In the genomic region with DNA sequence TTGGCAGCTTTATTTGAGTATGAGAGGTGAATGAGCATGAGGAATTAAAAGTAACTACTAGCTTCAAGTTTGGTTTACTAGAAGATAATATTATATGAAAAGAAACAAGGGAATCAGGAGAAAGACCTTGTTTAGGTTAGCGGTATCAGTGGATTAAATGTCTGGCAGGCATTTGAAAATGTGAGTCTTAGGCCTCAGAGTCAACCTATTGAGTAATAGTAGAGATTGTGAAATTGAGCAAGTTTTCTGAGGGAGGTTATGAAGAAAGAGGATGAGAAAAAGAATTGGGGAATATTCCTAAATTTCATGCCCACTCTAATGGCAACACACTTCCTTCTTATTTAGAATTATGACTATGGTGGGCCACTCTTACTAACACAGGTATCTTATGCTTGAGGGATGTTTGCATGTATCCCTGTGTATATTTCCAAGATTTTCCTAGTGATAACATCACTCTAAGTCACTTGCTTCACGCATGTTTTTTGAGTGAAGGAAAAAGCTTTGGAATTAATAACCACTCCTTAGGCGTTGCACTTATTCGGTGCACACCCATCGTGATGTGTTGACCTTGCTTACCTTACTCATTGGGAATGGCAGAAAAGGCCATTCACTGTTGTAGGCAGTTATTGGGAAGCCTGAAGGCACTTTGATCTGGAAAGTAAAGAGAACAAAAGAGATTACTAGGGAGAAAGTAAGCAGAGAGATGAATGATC, we compare ENCODE assay signal across 21 cellular contexts. TPM values are rescaled to one million over a fixed set of nuclear protein-coding genes. Genes with fewer than 3 reads are reported as not detected.
DNase-seq lines count a peak whose midpoint lies in the region; ATAC-seq, FAIRE-seq and TF ChIP-seq lines count a peak whose summit lies in the region.
"Had no signal": no experiment of that assay in that cellular context is flagged by ENCODE, and none has a peak within 500 bp of the region (broad histone marks: within the 10 kb centered on the region; RNA-seq: fewer than 3 reads in every experiment).

No MANE protein-coding gene starts in this region.

- H3K4me3 Mint-ChIP-seq in MCF 10A (ENCODE audit: unreplicated experiment): no peak overlapping the region
- H3K4me3 Mint-ChIP-seq: CD8-positive, alpha-beta memory T cell; memory B cell; natural killer cell; stimulated activated memory B cell treated with anti-CD40 and anti-IgM and Interleukin-4, amounts not matched to agents 10 μg/mL and 1 μg/mL and 100 μg/mL, for 72 hours had no signal

- no peak for FAIRE-seq in bronchial epithelial cell (lab: Jason Lieb, UNC)
- FAIRE-seq: A204.1 had no signal

- H3K4me3 ChIP-seq in breast epithelium (no peak overlapping the region), bronchial epithelial cell (ENCODE audit: low read depth, low read length) (no peak overlapping the region)

- no peaks in the 10 kb centered on the region for H3K36me3 ChIP-seq in breast epithelium
- no peaks in the 10 kb centered on the region for H3K36me3 ChIP-seq in bronchial epithelial cell (ENCODE audit: control insufficient read depth, insufficient read depth, low read length)

- no peaks in the 10 kb centered on the region for H3K36me3 Mint-ChIP-seq in MCF 10A (ENCODE audit: insufficient read depth, unreplicated experiment)
- H3K36me3 Mint-ChIP-seq: natural killer cell had no signal

- TF ChIP-seq POLR2A in breast epithelium (IDR thresholded peaks at IDR 0.05): no peak

- no TSS peak for BruUV-seq in MCF 10A (replicated peaks; lab: Mats Ljungman, UMichigan)

- H3K27me3 Mint-ChIP-seq in MCF 10A (ENCODE audit: insufficient read depth, unreplicated experiment): no peaks in the 10 kb centered on the region
- H3K27me3 Mint-ChIP-seq: progenitor cell of endocrine pancreas; stimulated activated memory B cell treated with anti-CD40 and anti-IgM and Interleukin-4, amounts not matched to agents 10 μg/mL and 1 μg/mL and 100 μg/mL, for 72 hours had no signal

- ATAC-seq in left lobe of liver (peak; percentile 64), GM21717 (IDR thresholded peaks at IDR 0.05; ENCODE audit: unreplicated experiment) (no peak), HG02884 (IDR thresholded peaks at IDR 0.05; ENCODE audit: unreplicated experiment) (no peak), HG02623 (IDR thresholded peaks at IDR 0.05; ENCODE audit: unreplicated experiment) (no peak)
- ATAC-seq: HCT116; natural killer cell; stimulated activated memory B cell treated with anti-CD40 and anti-IgM and Interleukin-4, amounts not matched to agents 10 μg/mL and 1 μg/mL and 100 μg/mL, for 72 hours had no signal

- H3K4me1 Mint-ChIP-seq in MCF 10A (ENCODE audit: insufficient read depth, unreplicated experiment): no peaks in the 10 kb centered on the region
- H3K4me1 Mint-ChIP-seq: memory B cell; stimulated activated memory B cell treated with anti-CD40 and anti-IgM and Interleukin-4, amounts not matched to agents 10 μg/mL and 1 μg/mL and 100 μg/mL, for 72 hours had no signal

- H3K9me3 Mint-ChIP-seq in MCF 10A (ENCODE audit: unreplicated experiment): no peaks in the 10 kb centered on the region
- H3K9me3 Mint-ChIP-seq: natural killer cell had no signal

- TF ChIP-seq CTCF in MCF 10A (IDR thresholded peaks at IDR 0.05; ENCODE audit: unreplicated experiment) (no peak), breast epithelium (IDR thresholded peaks at IDR 0.05) (no peak), bronchial epithelial cell (IDR thresholded peaks at IDR 0.05; ENCODE audit: insufficient read depth, low read length, severe bottlenecking) (no peak)

- H3K27ac Mint-ChIP-seq in MCF 10A (ENCODE audit: low read depth, unreplicated experiment): no peak overlapping the region
- H3K27ac Mint-ChIP-seq: CD8-positive, alpha-beta memory T cell; memory B cell; natural killer cell; progenitor cell of endocrine pancreas; stimulated activated memory B cell treated with anti-CD40 and anti-IgM and Interleukin-4, amounts not matched to agents 10 μg/mL and 1 μg/mL and 100 μg/mL, for 72 hours had no signal

- CTCF ChIA-PET in MCF 10A (lab: Yijun Ruan, JAX): interaction anchor here (0.8 to 1.2 kb wide), 4 partner anchors 110 to 632 kb away, joined by 3 to 5 read pairs (median 3); no protein-coding TSS in a partner anchor

- H3K9me3 ChIP-seq in breast epithelium: peaks cover 0 to 11% of the 10 kb centered on the region in 2 donors

- H3K27me3 ChIP-seq in breast epithelium (no peaks in the 10 kb centered on the region), bronchial epithelial cell (ENCODE audit: control insufficient read depth, insufficient read depth, low read length) (no peaks in the 10 kb centered on the region)

- no peak overlapping the region for H3K27ac ChIP-seq in breast epithelium

- no peaks in the 10 kb centered on the region for H3K4me1 ChIP-seq in breast epithelium

- intact Hi-C loops in MCF 10A (cut with micrococcal nuclease) (loop anchor here (5.0 kb wide), 1 partner anchor 42 kb away; no protein-coding TSS in a partner anchor), breast epithelium (cut with DNase I; ENCODE audit: low total_unique reads) (no loop called here)

- POLR2A ChIA-PET in MCF 10A (lab: Yijun Ruan, JAX): interaction anchor here (0.6 to 1.6 kb wide), 3 partner anchors 14 to 190 kb away, joined by 3 read pairs; no protein-coding TSS in a partner anchor

- DNase-seq in MCF 10A (ENCODE audit: unreplicated experiment): peak; percentile 75
- DNase-seq in breast epithelium (ENCODE audit: low spot score in 2 of 2): no peak
- DNase-seq in bronchial epithelial cell (ENCODE audit: low read depth): peak; percentile 73
- DNase-seq in left lobe of liver (ENCODE audit: low spot score): no peak
- no peak for DNase-seq in medulla oblongata (ENCODE audit: extremely low spot score)
- DNase-seq: amygdala; CD8-positive, alpha-beta memory T cell; DND-41; natural killer cell; NCI-H1694 treated with DMSO at 0.1 percent for 48 hours; NCI-H446; SHP77; T-helper 2 cell had no signal

RNA-seq across cellular contexts. Expression of gene ELL2, which starts 8.2 kb away (rescaled TPM):
- total RNA-seq in MCF 10A (2022): 144 and 147 TPM in 2 replicates
- 100 to 1,000 TPM in 2 of 3 donors, 10 to 100 TPM in 1; 95.7 to 211 (median 168) TPM for total RNA-seq in breast epithelium
- total RNA-seq in bronchial epithelial cell: 76.3 and 146 TPM in 2 replicates
- 76.4 TPM for total RNA-seq in left lobe of liver

Comparison
In these comparisons a context has a peak if more than half of its experiments do, and no peak if none do; other contexts are left out.
1. DNase-seq: peak in MCF 10A (single experiment) and bronchial epithelial cell (single experiment); none in breast epithelium (0 of 2), left lobe of liver (single experiment) and medulla oblongata (single experiment).